In genomic region chr12:56103066-56103711, GRCh38 we compare ENCODE assay signal across 6 cellular contexts. TPM values are rescaled to one million over a fixed set of nuclear protein-coding genes. Genes with fewer than 3 reads are reported as not detected.
DNase-seq lines count a peak whose midpoint lies in the region; ATAC-seq and TF ChIP-seq lines count a peak whose summit lies in the region.

No MANE protein-coding gene starts in this region.

- H3K9ac ChIP-seq in mucosa of rectum (ENCODE audit: low read depth in 1 of 2, low read length in 2 of 2) = peak overlapping the region; percentile 82 to 83

- DNase-seq in CD4-positive, alpha-beta T cell = no peak
- DNase-seq in aorta = no peak

- H3K4me1 ChIP-seq in mucosa of rectum (ENCODE audit: control insufficient read depth in 2 of 2, insufficient read depth in 2 of 2, low read length in 2 of 2) = peaks cover 16 to 25% of the 10 kb centered on the region in 2 donors
- H3K4me1 ChIP-seq in aorta (ENCODE audit: control insufficient read depth in 1 of 2, insufficient read depth in 2 of 2, low read length in 2 of 2) = peaks cover 0 to 9% of the 10 kb centered on the region in 2 donors

- peak overlapping the region; percentile 90 for H3K4me3 ChIP-seq in WI38 (ENCODE audit: low read depth, low read length)
- H3K4me3 ChIP-seq in mucosa of rectum (ENCODE audit: low read length in 2 of 2) = peak overlapping the region; percentile 81 to 90
- H3K4me3 ChIP-seq in aorta (ENCODE audit: low read length in 2 of 2) = peak overlapping the region in 1 of 2 donors; percentile 51

- H3K36me3 Mint-ChIP-seq in CD4-positive, alpha-beta T cell (ENCODE audit: low read depth) = peaks cover 40% of the 10 kb centered on the region

- H3K4me1 Mint-ChIP-seq in CD4-positive, alpha-beta T cell (ENCODE audit: low read depth) = peaks cover 67% of the 10 kb centered on the region

- H3K4me3 Mint-ChIP-seq in CD4-positive, alpha-beta T cell = peak overlapping the region; percentile 93

- POLR2A ChIA-PET in CD4-positive, alpha-beta T cell (lab: Charles Lee) = interaction anchor here (0.7 to 6.3 kb wide), 33 partner anchors 14 to 542 kb away, joined by 3 to 233 read pairs (median 6); partner anchors contain the start of genes BAZ2A, DNAJC14, ERBB3 and ESYT1

- H3K27me3 Mint-ChIP-seq in CD4-positive, alpha-beta T cell = no peaks in the 10 kb centered on the region

- no peaks in the 10 kb centered on the region for H3K9me3 ChIP-seq in CD4-positive, alpha-beta T cell (ENCODE audit: control insufficient read depth, low read length)
- no peaks in the 10 kb centered on the region for H3K9me3 ChIP-seq in mucosa of rectum (ENCODE audit: control insufficient read depth in 2 of 2, low read length in 2 of 2)
- no peaks in the 10 kb centered on the region for H3K9me3 ChIP-seq in aorta (ENCODE audit: control insufficient read depth, low read length)

- H3K27ac Mint-ChIP-seq in CD4-positive, alpha-beta T cell = peak overlapping the region; percentile 100

- peak overlapping the region; percentile 95 for H3K27ac ChIP-seq in CD4-positive, alpha-beta T cell (ENCODE audit: low read depth, low read length)
- peak overlapping the region; percentile 87 to 89 for H3K27ac ChIP-seq in mucosa of rectum (ENCODE audit: low read depth in 2 of 2, low read length in 2 of 2)
- H3K27ac ChIP-seq in aorta (ENCODE audit: low read depth in 1 of 2, low read length in 2 of 2) = peak overlapping the region in 1 of 2 donors; percentile 34

- H3K36me3 ChIP-seq in mucosa of rectum (ENCODE audit: control insufficient read depth in 2 of 2, insufficient read depth in 2 of 2, low read length in 2 of 2) (peaks cover 36 to 41% of the 10 kb centered on the region in 2 donors), aorta (ENCODE audit: control insufficient read depth in 1 of 2, insufficient read depth in 2 of 2, low read length in 1 of 2) (peaks cover 0 to 4% of the 10 kb centered on the region in 2 donors)

- WGBS in aorta, 2 donors = 47% methylated on average over 6 of the region's 6 CpGs

- H3K27me3 ChIP-seq in CD4-positive, alpha-beta T cell (ENCODE audit: control insufficient read depth, insufficient read depth, low read length) = no peaks in the 10 kb centered on the region
- H3K27me3 ChIP-seq in mucosa of rectum (ENCODE audit: control insufficient read depth in 2 of 2, insufficient read depth in 2 of 2, low read length in 2 of 2) = no peaks in the 10 kb centered on the region
- no peaks in the 10 kb centered on the region for H3K27me3 ChIP-seq in aorta (ENCODE audit: control insufficient read depth in 1 of 2, insufficient read depth in 2 of 2, low read length in 1 of 2)

- ATAC-seq in CD4-positive, alpha-beta T cell (ENCODE audit: poor library complexity) = peak; percentile 34
- ATAC-seq in aorta (ENCODE audit: low FRiP score) = no peak
- no peak for ATAC-seq in GM18861 (IDR thresholded peaks at IDR 0.05; ENCODE audit: unreplicated experiment)
- no peak for ATAC-seq in HG02840 (IDR thresholded peaks at IDR 0.05; ENCODE audit: low FRiP score, unreplicated experiment)

- CTCF ChIA-PET in CD4-positive, alpha-beta T cell (lab: Charles Lee) = interaction anchor here (0.8 to 4.9 kb wide), 10 partner anchors 12 to 361 kb away, joined by 3 to 32 read pairs (median 4); partner anchors contain the start of genes ERBB3, SMARCC2 and ZC3H10

- no peak for TF ChIP-seq CTCF in CD4-positive, alpha-beta T cell (IDR thresholded peaks at IDR 0.05)
- TF ChIP-seq CTCF in WI38 (IDR thresholded peaks at IDR 0.05; ENCODE audit: low read depth, low read length) = no peak

- no peaks in the 10 kb centered on the region for H3K9me3 Mint-ChIP-seq in CD4-positive, alpha-beta T cell

- intact Hi-C loops in CD4-positive, alpha-beta T cell (cut with DNase I, micrococcal nuclease) = loop anchor here (1.0 to 10.0 kb wide), 4 partner anchors 24 to 368 kb away; partner anchors contain the start of gene DNAJC14 (in 1 of the 2)
- intact Hi-C loops in aorta (cut with DNase I) = loop anchor here in 1 of 2 donors (2.0 to 10.0 kb wide), 3 partner anchors 24 to 98 kb away; partner anchors contain the start of gene RPS26

RNA-seq across cellular contexts. Expression of gene PA2G4, which starts 1.2 kb away (rescaled TPM):
- total RNA-seq in CD4-positive, alpha-beta T cell = 10 to 100 TPM; 51.0 to 61.0 TPM
- 10 to 100 TPM; 59.9 to 63.5 TPM for total RNA-seq in aorta
- polyA plus RNA-seq in aorta = 10 to 100 TPM; 79.6 to 80.8 TPM

RNA-seq across cellular contexts. Expression of gene RPL41, which starts 13.2 kb away (rescaled TPM):
- total RNA-seq in CD4-positive, alpha-beta T cell = 1,000 to 10,000 TPM; 5,865 to 5,989 TPM
- total RNA-seq in aorta = 1,000 to 10,000 TPM; 2,225 to 2,370 TPM
- polyA plus RNA-seq in aorta = 1,000 to 10,000 TPM; 5,850 to 7,278 TPM

RNA-seq across cellular contexts. Expression of gene ZC3H10, which starts 14.9 kb away (rescaled TPM):
- total RNA-seq in CD4-positive, alpha-beta T cell = 1 to 10 TPM; 6.3 to 8.9 TPM
- 1 to 10 TPM; 8.9 to 9.6 TPM for total RNA-seq in aorta
- 1 to 10 TPM; 1.8 to 3.1 TPM for polyA plus RNA-seq in aorta

RNA-seq across cellular contexts. Expression of gene ERBB3, which starts 23.2 kb away (rescaled TPM):
- under 1 TPM; 0.22 to 0.47 TPM for total RNA-seq in CD4-positive, alpha-beta T cell
- 1 to 10 TPM; 3.2 to 5.1 TPM for total RNA-seq in aorta
- 1 to 10 TPM in 1 of 2 donors, under 1 TPM in 1; 0.23 to 9.6 TPM for polyA plus RNA-seq in aorta

RNA-seq across cellular contexts. Expression of gene ESYT1, which starts 24.9 kb away (rescaled TPM):
- total RNA-seq in CD4-positive, alpha-beta T cell = 10 to 100 TPM; 88.5 to 90.3 TPM
- total RNA-seq in aorta = 100 to 1,000 TPM; 103 to 106 TPM
- polyA plus RNA-seq in aorta = 10 to 100 TPM; 27.0 to 54.6 TPM
